In the genomic region with DNA sequence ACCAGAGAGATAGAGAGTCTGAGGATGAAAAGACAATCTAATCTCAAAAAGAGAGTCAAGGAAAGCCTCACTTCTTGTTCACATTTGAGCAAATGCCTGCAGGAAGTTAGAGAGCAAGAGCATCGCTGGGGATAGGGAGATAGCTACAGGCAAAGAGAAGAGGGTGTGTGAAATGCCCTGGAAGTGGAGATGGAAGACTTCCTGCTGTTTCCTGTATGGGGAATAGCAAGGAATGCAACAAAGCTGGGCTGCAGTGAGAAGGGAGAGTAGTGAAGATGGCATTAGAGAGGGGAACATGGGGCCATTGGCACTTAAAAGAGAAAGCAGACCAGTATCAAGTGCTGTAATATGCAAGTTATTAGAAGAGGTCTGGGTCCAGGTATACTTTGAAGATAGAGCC, we compare ENCODE assay signal across 20 cellular contexts.
DNase-seq lines count a peak whose midpoint lies in the region; ATAC-seq and TF ChIP-seq lines count a peak whose summit lies in the region.
"Had no signal": no experiment of that assay in that cellular context is flagged by ENCODE, and none has a peak within 500 bp of the region (broad histone marks: within the 10 kb centered on the region; RNA-seq: fewer than 3 reads in every experiment).

No MANE protein-coding gene starts in this region.

- H3K23ac ChIP-seq in mesendoderm (ENCODE audit: low read length): no peak overlapping the region

- H4K5ac ChIP-seq in mesendoderm (ENCODE audit: low read length): no peak overlapping the region

- intact Hi-C loops in mammary epithelial cell (cut with micrococcal nuclease): loop anchor here (1.0 to 5.0 kb wide), 6 partner anchors 50 to 1217 kb away; no protein-coding TSS in a partner anchor
- intact Hi-C loops in MCF 10A (cut with micrococcal nuclease): loop anchor here (1.0 to 5.0 kb wide), 4 partner anchors 165 to 1215 kb away; no protein-coding TSS in a partner anchor

- peak overlapping the region; percentile 46 for H2AFZ ChIP-seq in mammary epithelial cell (ENCODE audit: low read depth, low read length)

- H3K9me3 ChIP-seq in mammary epithelial cell (replicated peaks; ENCODE audit: insufficient read depth, low read length): no peaks in the 10 kb centered on the region

- H3K4me3 ChIP-seq in mammary epithelial cell (replicated peaks in 1 of 3; ENCODE audit: insufficient read depth in 1 of 3, low read depth in 2 of 3, low read length in 3 of 3) (no peak overlapping the region), mesendoderm (ENCODE audit: low read length) (no peak overlapping the region)
- H3K4me3 ChIP-seq: GM12878 had no signal

- BruUV-seq in mammary epithelial cell (replicated peaks; lab: Mats Ljungman, UMichigan) (no TSS peak), MCF 10A (replicated peaks; lab: Mats Ljungman, UMichigan) (no TSS peak)

- H3K27me3 Mint-ChIP-seq in MCF 10A (ENCODE audit: insufficient read depth, unreplicated experiment) (no peaks in the 10 kb centered on the region), progenitor cell of endocrine pancreas (no peaks in the 10 kb centered on the region)
- H3K27me3 Mint-ChIP-seq: CD4-positive, alpha-beta memory T cell had no signal

- peak overlapping the region; percentile 6 for H2BK5ac ChIP-seq in mesendoderm (ENCODE audit: low read length)

- no peak overlapping the region for H2BK15ac ChIP-seq in mesendoderm (replicated peaks; ENCODE audit: low read depth)

- no peak overlapping the region for H2AK5ac ChIP-seq in mesendoderm (ENCODE audit: low read length)

- CTCF ChIA-PET in mammary epithelial cell (lab: Charles Lee; ENCODE audit: low non-redundant PET): no interaction called here
- CTCF ChIA-PET in MCF 10A (lab: Yijun Ruan, JAX): interaction anchor here (0.6 to 2.5 kb wide), 6 partner anchors 14 to 497 kb away, joined by 3 to 14 read pairs (median 5); no protein-coding TSS in a partner anchor

- 18% methylated on average over 1 of the region's 1 CpG for WGBS in mammary epithelial cell (ENCODE audit: low coverage, missing lambda C conversion rate)
- no CpG with 5 or more reads among the region's 1 CpG for WGBS in mesendoderm (ENCODE audit: extremely low coverage, insufficient coverage, low lambda C conversion rate)

- H3K4me3 Mint-ChIP-seq in MCF 10A (ENCODE audit: unreplicated experiment) (no peak overlapping the region), progenitor cell of endocrine pancreas (ENCODE audit: low read depth) (no peak overlapping the region)
- H3K4me3 Mint-ChIP-seq: CD4-positive, alpha-beta memory T cell had no signal

- in situ Hi-C loops in mammary epithelial cell (cut with MboI; ENCODE audit: low sequenced_read_pairs in 2 of 2): loop anchor here (10.0 to 25.0 kb wide), 3 partner anchors 170 to 1220 kb away; no protein-coding TSS in a partner anchor

- H3K27ac Mint-ChIP-seq in MCF 10A (ENCODE audit: low read depth, unreplicated experiment): no peak overlapping the region
- no peak overlapping the region for H3K27ac Mint-ChIP-seq in progenitor cell of endocrine pancreas
- H3K27ac Mint-ChIP-seq: CD4-positive, alpha-beta memory T cell had no signal

- no peak overlapping the region for H4K8ac ChIP-seq in mesendoderm (ENCODE audit: low read depth, low read length)

- H3K9me3 Mint-ChIP-seq in MCF 10A (ENCODE audit: unreplicated experiment) (no peaks in the 10 kb centered on the region), progenitor cell of endocrine pancreas (ENCODE audit: low read depth) (no peaks in the 10 kb centered on the region)
- H3K9me3 Mint-ChIP-seq: CD4-positive, alpha-beta memory T cell had no signal

- H2BK120ac ChIP-seq in mesendoderm (ENCODE audit: low read depth, low read length): no peak overlapping the region

- no peak for DNase-seq in mammary epithelial cell
- DNase-seq in MCF 10A (ENCODE audit: unreplicated experiment): no peak
- peak; percentile 29 for DNase-seq in NCI-H69 (lab: John Stamatoyannopoulos, UW)
- DNase-seq in mesendoderm: peak; percentile 76
- DNase-seq in progenitor cell of endocrine pancreas (ENCODE audit: low spot score, unreplicated experiment): no peak
- no peak for DNase-seq in NCI-H187 treated with DMSO at 0.1 percent for 48 hours (lab: John Stamatoyannopoulos, UW)
- no peak for DNase-seq in DMS114 treated with DMSO at 0.1 percent for 48 hours (lab: John Stamatoyannopoulos, UW; ENCODE audit: unreplicated experiment)
- DNase-seq: ACHN; C1 segment of cervical spinal cord; Calu3; CD4-positive, alpha-beta memory T cell; COR-L47; DMS153; DND-41; GDM1; H7; HCEC 1CT had no signal

- peak overlapping the region; percentile 60 for H3K18ac ChIP-seq in mesendoderm (ENCODE audit: low read length)

- H3K79me2 ChIP-seq in mammary epithelial cell (ENCODE audit: insufficient read depth, low read length): no peaks in the 10 kb centered on the region
- no peaks in the 10 kb centered on the region for H3K79me2 ChIP-seq in mesendoderm (ENCODE audit: control insufficient read depth, insufficient read depth, low read length)

- H3K36me3 ChIP-seq in mammary epithelial cell (ENCODE audit: insufficient read depth, low read length) (no peaks in the 10 kb centered on the region), mesendoderm (ENCODE audit: control insufficient read depth, insufficient read depth, low read length) (no peaks in the 10 kb centered on the region)

- no peak for ATAC-seq in HG02981 (IDR thresholded peaks at IDR 0.05; ENCODE audit: unreplicated experiment)
- ATAC-seq: GM12878 had no signal

- H3K4me2 ChIP-seq in mammary epithelial cell (ENCODE audit: insufficient read depth, low read depth, low read length) (no peak overlapping the region), mesendoderm (ENCODE audit: low read length) (no peak overlapping the region)

- no peaks in the 10 kb centered on the region for H3K79me1 ChIP-seq in mesendoderm (ENCODE audit: low read length)

- no peak for TF ChIP-seq CTCF in mammary epithelial cell (conservative IDR thresholded peaks at IDR 0.05 in 1 of 2, IDR thresholded peaks at IDR 0.05 in 1 of 2; ENCODE audit: extremely low read depth in 1 of 2, insufficient read depth in 1 of 2, low read depth in 1 of 2, low read length in 2 of 2)
- TF ChIP-seq CTCF in MCF 10A (IDR thresholded peaks at IDR 0.05; ENCODE audit: unreplicated experiment): no peak
- no peak for TF ChIP-seq CTCF in progenitor cell of endocrine pancreas (IDR thresholded peaks at IDR 0.05; ENCODE audit: unreplicated experiment)

- H3K56ac ChIP-seq in mesendoderm (ENCODE audit: low read length): no peak overlapping the region

- no peaks in the 10 kb centered on the region for H4K20me1 ChIP-seq in mammary epithelial cell (ENCODE audit: insufficient read depth, low read length)

- dilution Hi-C loops in mammary epithelial cell (cut with HindIII; ENCODE audit: low sequenced_read_pairs): no loop called here

- no peaks in the 10 kb centered on the region for H3K4me1 ChIP-seq in mammary epithelial cell (ENCODE audit: insufficient read depth, low read length)
- no peaks in the 10 kb centered on the region for H3K4me1 ChIP-seq in mesendoderm (ENCODE audit: control insufficient read depth, low read depth, low read length)

- no peaks in the 10 kb centered on the region for H3K4me1 Mint-ChIP-seq in MCF 10A (ENCODE audit: insufficient read depth, unreplicated experiment)
- peaks cover 2% of the 10 kb centered on the region for H3K4me1 Mint-ChIP-seq in progenitor cell of endocrine pancreas (ENCODE audit: low read depth)
- H3K4me1 Mint-ChIP-seq: CD4-positive, alpha-beta memory T cell had no signal

- no peak overlapping the region for H3K27ac ChIP-seq in mammary epithelial cell (ENCODE audit: insufficient read depth, low read depth, low read length)
- H3K27ac ChIP-seq in mesendoderm (ENCODE audit: low read depth, low read length): no peak overlapping the region
- H3K27ac ChIP-seq: 22Rv1 had no signal

- H3K27me3 ChIP-seq in mammary epithelial cell (ENCODE audit: insufficient read depth, low read length) (no peaks in the 10 kb centered on the region), mesendoderm (ENCODE audit: insufficient read depth, low read length, poor library complexity) (no peaks in the 10 kb centered on the region)

- H3K36me3 Mint-ChIP-seq in MCF 10A (ENCODE audit: insufficient read depth, unreplicated experiment): no peaks in the 10 kb centered on the region
- no peaks in the 10 kb centered on the region for H3K36me3 Mint-ChIP-seq in progenitor cell of endocrine pancreas (ENCODE audit: insufficient read depth)
- H3K36me3 Mint-ChIP-seq: CD4-positive, alpha-beta memory T cell had no signal

- H3K9ac ChIP-seq in mammary epithelial cell (ENCODE audit: insufficient read depth, low read length) (no peak overlapping the region), mesendoderm (ENCODE audit: low read length) (no peak overlapping the region)

- peak overlapping the region; percentile 55 for H3K4ac ChIP-seq in mesendoderm (ENCODE audit: low read depth, low read length)

- POLR2A ChIA-PET in MCF 10A (lab: Yijun Ruan, JAX): no interaction called here

Comparison
In these comparisons a context has a peak if more than half of its experiments do, and no peak if none do; other contexts are left out.
1. DNase-seq: peak in NCI-H69 (single experiment) and mesendoderm (single experiment); none in mammary epithelial cell (single experiment), MCF 10A (single experiment), progenitor cell of endocrine pancreas (single experiment), NCI-H187 treated with DMSO at 0.1 percent for 48 hours (single experiment) and DMS114 treated with DMSO at 0.1 percent for 48 hours (single experiment).